Comparison of ENCODE assay signal across 1 cellular context in genomic region chr21:31347435-31348032, GRCh38.
TF ChIP-seq lines count a peak whose summit lies in the region.

No MANE protein-coding gene starts in this region.

TF ChIP-seq in HEK293, 187 proteins besides CTCF, POLR2A, EP300 and RAD21 (continued from another document):
- TF ChIP-seq ZNF830 (tag by site-specific recombination; IDR thresholded peaks at IDR 0.05; ENCODE audit: low read depth) = no peak
- TF ChIP-seq ZNF629 (tag by site-specific recombination; IDR thresholded peaks at IDR 0.05) = peak; percentile 43; the same call in 1 of the 2 replicates
- no peak for TF ChIP-seq ZBTB21 (tag by site-specific recombination; IDR thresholded peaks at IDR 0.05)
- TF ChIP-seq IKZF3 (tag by site-specific recombination; IDR thresholded peaks at IDR 0.05) = peak; percentile 61; the same call in 1 of the 2 replicates
- TF ChIP-seq AEBP2 (tag by site-specific recombination; IDR thresholded peaks at IDR 0.05; ENCODE audit: borderline replicate concordance) = no peak
